In genomic region chr17:79036609-79037008, GRCh38 we compare ENCODE assay signal across 12 cellular contexts. TPM values are rescaled to one million over a fixed set of nuclear protein-coding genes. Genes with fewer than 3 reads are reported as not detected.
DNase-seq lines count a peak whose midpoint lies in the region; ATAC-seq and TF ChIP-seq lines count a peak whose summit lies in the region.
"Had no signal": no experiment of that assay in that cellular context is flagged by ENCODE, and none has a peak within 500 bp of the region (broad histone marks: within the 10 kb centered on the region; RNA-seq: fewer than 3 reads in every experiment).

No MANE protein-coding gene starts in this region.

- no peaks in the 10 kb centered on the region for H3K36me3 Mint-ChIP-seq in CD14-positive monocyte
- no peaks in the 10 kb centered on the region for H3K36me3 Mint-ChIP-seq in activated CD4-positive, alpha-beta T cell treated with anti-CD3 and anti-CD28 coated beads, Interleukin-2, amount 10 ng/mL, durations not matched to agents 7 days and 5 days (ENCODE audit: low read depth)
- H3K36me3 Mint-ChIP-seq in activated naive CD8-positive, alpha-beta T cell treated with anti-CD3 and anti-CD28 coated beads, Interleukin-2, amount 50 U/mL, for 24 hours (ENCODE audit: low read depth) = no peaks in the 10 kb centered on the region

- POLR2A ChIA-PET in activated CD4-positive, alpha-beta T cell treated with anti-CD3 and anti-CD28 coated beads, Interleukin-2, amount 10 ng/mL, durations not matched to agents 7 days and 5 days (lab: Charles Lee) = no interaction called here

- DNase-seq in CD14-positive monocyte (ENCODE audit: low spot score) (peak; percentile 71), NCI-H82 treated with DMSO at 0.1 percent for 48 hours (lab: John Stamatoyannopoulos, UW; ENCODE audit: unreplicated experiment) (peak; percentile 51), epithelial cell of prostate (ENCODE audit: low read depth, low spot score) (peak; percentile 36), omental fat pad (ENCODE audit: low spot score) (no peak), NCI-H2196 (lab: John Stamatoyannopoulos, UW; ENCODE audit: unreplicated experiment) (no peak)
- DNase-seq in activated CD4-positive, alpha-beta T cell treated with anti-CD3 and anti-CD28 coated beads, Interleukin-2, amount 10 ng/mL, durations not matched to agents 7 days and 5 days = no peak
- no peak for DNase-seq in activated naive CD8-positive, alpha-beta T cell treated with anti-CD3 and anti-CD28 coated beads, Interleukin-2, amount 50 U/mL, for 24 hours
- DNase-seq in effector memory CD4-positive, alpha-beta T cell = no peak
- DNase-seq: effector memory CD8-positive, alpha-beta T cell; NCI-H1694 treated with DMSO at 0.1 percent for 48 hours had no signal

- peak; percentile 73 for ATAC-seq in omental fat pad (ENCODE audit: low FRiP score)
- ATAC-seq in activated naive CD8-positive, alpha-beta T cell treated with anti-CD3 and anti-CD28 coated beads, Interleukin-2, amount 50 U/mL, for 24 hours = no peak
- ATAC-seq: effector memory CD8-positive, alpha-beta T cell had no signal

- no peaks in the 10 kb centered on the region for H3K4me1 ChIP-seq in effector memory CD4-positive, alpha-beta T cell (ENCODE audit: control insufficient read depth, insufficient read depth, low read length, poor library complexity, severe bottlenecking)

- TF ChIP-seq CTCF in CD14-positive monocyte (IDR thresholded peaks at IDR 0.05) = no peak
- no peak for TF ChIP-seq CTCF in omental fat pad (IDR thresholded peaks at IDR 0.05)

- H3K27ac ChIP-seq in epithelial cell of prostate = peak overlapping the region; percentile 92
- no peak overlapping the region for H3K27ac ChIP-seq in effector memory CD4-positive, alpha-beta T cell (ENCODE audit: insufficient read depth, low read length, poor library complexity, severe bottlenecking)
- H3K27ac ChIP-seq: ovary had no signal

- CTCF ChIA-PET in activated CD4-positive, alpha-beta T cell treated with anti-CD3 and anti-CD28 coated beads, Interleukin-2, amount 10 ng/mL, durations not matched to agents 7 days and 5 days (lab: Charles Lee) = interaction anchor here (0.9 to 1.0 kb wide), 2 partner anchors 16 to 29 kb away, joined by 3 read pairs; no protein-coding TSS in a partner anchor

- H3K27me3 ChIP-seq in effector memory CD4-positive, alpha-beta T cell (replicated peaks; ENCODE audit: control insufficient read depth, insufficient read depth, low read length, poor library complexity, severe bottlenecking) = no peaks in the 10 kb centered on the region
- H3K27me3 ChIP-seq: ovary had no signal

- H3K4me3 ChIP-seq in effector memory CD4-positive, alpha-beta T cell (ENCODE audit: insufficient read depth, low read depth, low read length, poor library complexity, severe bottlenecking) = no peak overlapping the region
- H3K4me3 ChIP-seq: ovary had no signal

- peak overlapping the region in 1 of 2 donors; percentile 51 for H3K4me3 Mint-ChIP-seq in CD14-positive monocyte
- no peak overlapping the region for H3K4me3 Mint-ChIP-seq in activated CD4-positive, alpha-beta T cell treated with anti-CD3 and anti-CD28 coated beads, Interleukin-2, amount 10 ng/mL, durations not matched to agents 7 days and 5 days
- no peak overlapping the region for H3K4me3 Mint-ChIP-seq in activated naive CD8-positive, alpha-beta T cell treated with anti-CD3 and anti-CD28 coated beads, Interleukin-2, amount 50 U/mL, for 24 hours
- H3K4me3 Mint-ChIP-seq: effector memory CD8-positive, alpha-beta T cell had no signal

- intact Hi-C loops in CD14-positive monocyte (cut with micrococcal nuclease) = no loop called here

- peaks cover 33 to 63% (median 42%) of the 10 kb centered on the region in 3 donors for H3K27me3 Mint-ChIP-seq in CD14-positive monocyte (ENCODE audit: low read depth in 3 of 3)
- peaks cover 2% of the 10 kb centered on the region for H3K27me3 Mint-ChIP-seq in activated CD4-positive, alpha-beta T cell treated with anti-CD3 and anti-CD28 coated beads, Interleukin-2, amount 10 ng/mL, durations not matched to agents 7 days and 5 days
- peaks cover 8% of the 10 kb centered on the region for H3K27me3 Mint-ChIP-seq in activated naive CD8-positive, alpha-beta T cell treated with anti-CD3 and anti-CD28 coated beads, Interleukin-2, amount 50 U/mL, for 24 hours

- H3K9me3 ChIP-seq in effector memory CD4-positive, alpha-beta T cell (ENCODE audit: control insufficient read depth, low read length) = no peaks in the 10 kb centered on the region
- H3K9me3 ChIP-seq: ovary had no signal

- peaks cover 0 to 2% (median 0%) of the 10 kb centered on the region in 7 donors for H3K9me3 Mint-ChIP-seq in CD14-positive monocyte
- H3K9me3 Mint-ChIP-seq in activated CD4-positive, alpha-beta T cell treated with anti-CD3 and anti-CD28 coated beads, Interleukin-2, amount 10 ng/mL, durations not matched to agents 7 days and 5 days = no peaks in the 10 kb centered on the region
- H3K9me3 Mint-ChIP-seq in activated naive CD8-positive, alpha-beta T cell treated with anti-CD3 and anti-CD28 coated beads, Interleukin-2, amount 50 U/mL, for 24 hours = no peaks in the 10 kb centered on the region
- H3K9me3 Mint-ChIP-seq: effector memory CD8-positive, alpha-beta T cell had no signal

- H3K4me1 Mint-ChIP-seq in CD14-positive monocyte = peaks cover 22% of the 10 kb centered on the region
- no peaks in the 10 kb centered on the region for H3K4me1 Mint-ChIP-seq in activated CD4-positive, alpha-beta T cell treated with anti-CD3 and anti-CD28 coated beads, Interleukin-2, amount 10 ng/mL, durations not matched to agents 7 days and 5 days
- peaks cover 10% of the 10 kb centered on the region for H3K4me1 Mint-ChIP-seq in activated naive CD8-positive, alpha-beta T cell treated with anti-CD3 and anti-CD28 coated beads, Interleukin-2, amount 50 U/mL, for 24 hours

- H3K36me3 ChIP-seq in effector memory CD4-positive, alpha-beta T cell (ENCODE audit: control insufficient read depth, insufficient read depth, low read length) = no peaks in the 10 kb centered on the region
- H3K36me3 ChIP-seq: ovary had no signal

- peak overlapping the region in 3 of 7 donors; percentile 42 to 73 (median 68) for H3K27ac Mint-ChIP-seq in CD14-positive monocyte
- H3K27ac Mint-ChIP-seq in activated CD4-positive, alpha-beta T cell treated with anti-CD3 and anti-CD28 coated beads, Interleukin-2, amount 10 ng/mL, durations not matched to agents 7 days and 5 days = no peak overlapping the region
- H3K27ac Mint-ChIP-seq in activated naive CD8-positive, alpha-beta T cell treated with anti-CD3 and anti-CD28 coated beads, Interleukin-2, amount 50 U/mL, for 24 hours = no peak overlapping the region
- H3K27ac Mint-ChIP-seq: effector memory CD8-positive, alpha-beta T cell had no signal

RNA-seq across cellular contexts. Expression of gene C1QTNF1, which starts 12.6 kb away (rescaled TPM):
- polyA plus RNA-seq in CD14-positive monocyte = not detected
- 100 to 1,000 TPM; 110 to 438 (median 388) TPM for total RNA-seq in omental fat pad
- total RNA-seq in activated CD4-positive, alpha-beta T cell treated with anti-CD3 and anti-CD28 coated beads, Interleukin-2, amount 10 ng/mL, durations not matched to agents 7 days and 5 days = not detected
- total RNA-seq: G401 had no signal

RNA-seq across cellular contexts. Expression of gene CANT1, which starts 27.0 kb away (rescaled TPM):
- 10 to 100 TPM; 10.6 to 14.3 TPM for polyA plus RNA-seq in CD14-positive monocyte
- total RNA-seq in omental fat pad = 10 to 100 TPM; 24.0 to 34.8 (median 30.3) TPM
- total RNA-seq in activated CD4-positive, alpha-beta T cell treated with anti-CD3 and anti-CD28 coated beads, Interleukin-2, amount 10 ng/mL, durations not matched to agents 7 days and 5 days = 10 to 100 TPM; 68.1 to 71.5 TPM

RNA-seq across cellular contexts. Expression of gene ENGASE, which starts 38.0 kb away (rescaled TPM):
- 1 to 10 TPM; 2.6 to 3.0 TPM for polyA plus RNA-seq in CD14-positive monocyte
- total RNA-seq in omental fat pad = 10 to 100 TPM; 12.2 to 52.3 (median 22.2) TPM
- 10 to 100 TPM; 30.8 to 36.1 TPM for total RNA-seq in activated CD4-positive, alpha-beta T cell treated with anti-CD3 and anti-CD28 coated beads, Interleukin-2, amount 10 ng/mL, durations not matched to agents 7 days and 5 days

RNA-seq across cellular contexts. Expression of gene LGALS3BP, which starts 56.9 kb away (rescaled TPM):
- 10 to 100 TPM; 11.7 to 12.0 TPM for polyA plus RNA-seq in CD14-positive monocyte
- 100 to 1,000 TPM; 325 to 516 (median 441) TPM for total RNA-seq in omental fat pad
- 100 to 1,000 TPM; 269 to 284 TPM for total RNA-seq in activated CD4-positive, alpha-beta T cell treated with anti-CD3 and anti-CD28 coated beads, Interleukin-2, amount 10 ng/mL, durations not matched to agents 7 days and 5 days

Comparison
In these comparisons a context has a peak if more than half of its experiments do, and no peak if none do; other contexts are left out.
1. DNase-seq: peak in CD14-positive monocyte (single experiment), NCI-H82 treated with DMSO at 0.1 percent for 48 hours (single experiment) and epithelial cell of prostate (single experiment); none in omental fat pad (single experiment), activated CD4-positive, alpha-beta T cell treated with anti-CD3 and anti-CD28 coated beads, Interleukin-2, amount 10 ng/mL, durations not matched to agents 7 days and 5 days (single experiment), activated naive CD8-positive, alpha-beta T cell treated with anti-CD3 and anti-CD28 coated beads, Interleukin-2, amount 50 U/mL, for 24 hours (single experiment), effector memory CD4-positive, alpha-beta T cell (0 of 3) and NCI-H2196 (single experiment).
2. RNA of gene C1QTNF1, which starts 12.6 kb away (total RNA-seq): 110 to 438 TPM in omental fat pad; not detected in activated CD4-positive, alpha-beta T cell treated with anti-CD3 and anti-CD28 coated beads, Interleukin-2, amount 10 ng/mL, durations not matched to agents 7 days and 5 days; every median in the first group is over 100 times any median in the second.